11 cellular contexts compared by ENCODE assay signal in genomic region chr2:9699139-9699823, GRCh38.
DNase-seq lines count a peak whose midpoint lies in the region; TF ChIP-seq lines count a peak whose summit lies in the region.
"Had no signal": no experiment of that assay in that cellular context is flagged by ENCODE, and none has a peak within 500 bp of the region (broad histone marks: within the 10 kb centered on the region; RNA-seq: fewer than 3 reads in every experiment).

No MANE protein-coding gene starts in this region.

- no peak for TF ChIP-seq CTCF in SK-N-SH (IDR thresholded peaks at IDR 0.05)

- H3F3A ChIP-seq in SK-N-SH (replicated peaks; ENCODE audit: insufficient read depth): no peaks in the 10 kb centered on the region

- H3K9ac ChIP-seq in SK-N-SH (no peak overlapping the region), Karpas-422 (ENCODE audit: low read length) (no peak overlapping the region)

- H3K4me1 ChIP-seq in SK-N-SH (ENCODE audit: control insufficient read depth in 1 of 2, insufficient read depth in 2 of 2, low read depth in 1 of 2, low read length in 1 of 2): peaks cover 4 to 10% of the 10 kb centered on the region in 2 experiments; a peak in 3 of 4 replicates
- peaks cover 6% of the 10 kb centered on the region; the same call in 1 of the 2 replicates for H3K4me1 ChIP-seq in Karpas-422 (ENCODE audit: low read length)

- H3K27ac ChIP-seq in SK-N-SH (ENCODE audit: low read depth in 2 of 2, low read length in 1 of 2): no peak overlapping the region
- no peak overlapping the region for H3K27ac ChIP-seq in Karpas-422 (ENCODE audit: low read length)
- H3K27ac ChIP-seq: thyroid gland had no signal

- no peak overlapping the region; the same call in 1 of the 2 replicates for H3K4me2 ChIP-seq in SK-N-SH
- no peak overlapping the region for H3K4me2 ChIP-seq in Karpas-422 (ENCODE audit: low read depth, low read length, poor library complexity, severe bottlenecking)

- CTCF ChIA-PET in SK-N-SH (lab: Yijun Ruan, JAX): interaction anchor here (1.5 kb wide), 1 partner anchor 9 kb away, joined by 5 read pairs; no protein-coding TSS in a partner anchor

- peak; percentile 63 for DNase-seq in A172 (ENCODE audit: low spot score)
- peak; percentile 84 for DNase-seq in ELR (ENCODE audit: low read depth)
- DNase-seq in SK-N-SH: no peak
- peak; percentile 56 for DNase-seq in fibroblast of gingiva (ENCODE audit: low read depth)
- no peak for DNase-seq in Karpas-422
- DNase-seq in NK-92 (lab: John Stamatoyannopoulos, UW; ENCODE audit: unreplicated experiment): no peak
- DNase-seq in C1 segment of cervical spinal cord (lab: John Stamatoyannopoulos, UW): no peak
- DNase-seq in activated CD8-positive, alpha-beta memory T cell treated with anti-CD3 and anti-CD28 coated beads, Interleukin-2, amount 50 U/mL, for 48 hours: no peak
- DNase-seq: naive thymus-derived CD8-positive, alpha-beta T cell; stimulated activated CD4-positive, alpha-beta T cell treated with anti-CD3 and anti-CD28 coated beads, Interleukin-4, amount 100 ng/mL, for 1 hour; thyroid gland had no signal

- no peak for TF ChIP-seq RAD21 in SK-N-SH (IDR thresholded peaks at IDR 0.05; ENCODE audit: low read length)

- TF ChIP-seq EP300 in SK-N-SH (IDR thresholded peaks at IDR 0.05; ENCODE audit: borderline replicate concordance in 1 of 2, low read depth in 1 of 2, low read length in 1 of 2): no peak

- H3K27me3 ChIP-seq in SK-N-SH (ENCODE audit: insufficient read depth): no peaks in the 10 kb centered on the region
- H3K27me3 ChIP-seq in Karpas-422 (ENCODE audit: low read length): no peaks in the 10 kb centered on the region
- H3K27me3 ChIP-seq: thyroid gland had no signal

- H3K9me2 ChIP-seq in SK-N-SH (no peaks in the 10 kb centered on the region), Karpas-422 (replicated peaks; ENCODE audit: insufficient read depth, low read length) (no peaks in the 10 kb centered on the region)

- H3K79me2 ChIP-seq in SK-N-SH (ENCODE audit: insufficient read depth) (no peaks in the 10 kb centered on the region), Karpas-422 (ENCODE audit: low read length) (no peaks in the 10 kb centered on the region)

- no peak overlapping the region for H3K4me3 ChIP-seq in SK-N-SH (ENCODE audit: low read depth in 2 of 2, low read length in 1 of 2)
- no peak overlapping the region for H3K4me3 ChIP-seq in Karpas-422 (ENCODE audit: low read length)
- H3K4me3 ChIP-seq: thyroid gland had no signal

- peak overlapping the region; percentile 31; the same call in 1 of the 2 replicates for H2AFZ ChIP-seq in SK-N-SH (ENCODE audit: low read depth)
- H2AFZ ChIP-seq in Karpas-422 (ENCODE audit: low read length): no peak overlapping the region

- POLR2A ChIA-PET in SK-N-SH (lab: Yijun Ruan, JAX): no interaction called here

- WGBS in SK-N-SH (ENCODE audit: low lambda C conversion rate): 61% methylated on average over 14 of the region's 14 CpGs

- H3K36me3 ChIP-seq in SK-N-SH (replicated peaks in 1 of 2; ENCODE audit: control insufficient read depth in 1 of 2, insufficient read depth in 2 of 2, low read length in 1 of 2) (no peaks in the 10 kb centered on the region), Karpas-422 (ENCODE audit: insufficient read depth, low read length) (no peaks in the 10 kb centered on the region)
- H3K36me3 ChIP-seq: thyroid gland had no signal

- H3K9me3 ChIP-seq in SK-N-SH: no peaks in the 10 kb centered on the region
- no peaks in the 10 kb centered on the region for H3K9me3 ChIP-seq in Karpas-422 (ENCODE audit: low read length)
- H3K9me3 ChIP-seq: thyroid gland had no signal

- no peaks in the 10 kb centered on the region for H4K20me1 ChIP-seq in SK-N-SH (ENCODE audit: insufficient read depth)
- no peaks in the 10 kb centered on the region for H4K20me1 ChIP-seq in Karpas-422 (ENCODE audit: insufficient read depth, low read depth, low read length)

TF ChIP-seq in SK-N-SH, 30 proteins besides CTCF, POLR2A, EP300 and RAD21:
- TF ChIP-seq ZBTB33 (IDR thresholded peaks at IDR 0.05; ENCODE audit: borderline replicate concordance, low read depth) (no peak), MAX (IDR thresholded peaks at IDR 0.05; ENCODE audit: low read depth) (peak; percentile 63; the same call in 1 of the 2 replicates), EZH2phosphoT487 (IDR thresholded peaks at IDR 0.05; ENCODE audit: borderline replicate concordance, low read depth) (no peak), FOSL2 (IDR thresholded peaks at IDR 0.05; ENCODE audit: borderline replicate concordance, low read depth) (peak; percentile 90), TCF12 (IDR thresholded peaks at IDR 0.05) (peak; percentile 52; the same call in 1 of the 2 replicates), USF1 (IDR thresholded peaks at IDR 0.05; ENCODE audit: borderline replicate concordance, low read depth) (no peak), JUND (IDR thresholded peaks at IDR 0.05) (peak; percentile 81), POLR2AphosphoS5 (IDR thresholded peaks at IDR 0.05; ENCODE audit: low read depth, low read length) (no peak), FOXM1 (IDR thresholded peaks at IDR 0.05; ENCODE audit: low read depth) (no peak)

Comparison
In these comparisons a context has a peak if more than half of its experiments do, and no peak if none do; other contexts are left out.
1. DNase-seq: peak in A172 (single experiment), ELR (single experiment) and fibroblast of gingiva (single experiment); none in SK-N-SH (single experiment), Karpas-422 (single experiment), NK-92 (single experiment), C1 segment of cervical spinal cord (0 of 14) and activated CD8-positive, alpha-beta memory T cell treated with anti-CD3 and anti-CD28 coated beads, Interleukin-2, amount 50 U/mL, for 48 hours (single experiment).